In the genomic region with DNA sequence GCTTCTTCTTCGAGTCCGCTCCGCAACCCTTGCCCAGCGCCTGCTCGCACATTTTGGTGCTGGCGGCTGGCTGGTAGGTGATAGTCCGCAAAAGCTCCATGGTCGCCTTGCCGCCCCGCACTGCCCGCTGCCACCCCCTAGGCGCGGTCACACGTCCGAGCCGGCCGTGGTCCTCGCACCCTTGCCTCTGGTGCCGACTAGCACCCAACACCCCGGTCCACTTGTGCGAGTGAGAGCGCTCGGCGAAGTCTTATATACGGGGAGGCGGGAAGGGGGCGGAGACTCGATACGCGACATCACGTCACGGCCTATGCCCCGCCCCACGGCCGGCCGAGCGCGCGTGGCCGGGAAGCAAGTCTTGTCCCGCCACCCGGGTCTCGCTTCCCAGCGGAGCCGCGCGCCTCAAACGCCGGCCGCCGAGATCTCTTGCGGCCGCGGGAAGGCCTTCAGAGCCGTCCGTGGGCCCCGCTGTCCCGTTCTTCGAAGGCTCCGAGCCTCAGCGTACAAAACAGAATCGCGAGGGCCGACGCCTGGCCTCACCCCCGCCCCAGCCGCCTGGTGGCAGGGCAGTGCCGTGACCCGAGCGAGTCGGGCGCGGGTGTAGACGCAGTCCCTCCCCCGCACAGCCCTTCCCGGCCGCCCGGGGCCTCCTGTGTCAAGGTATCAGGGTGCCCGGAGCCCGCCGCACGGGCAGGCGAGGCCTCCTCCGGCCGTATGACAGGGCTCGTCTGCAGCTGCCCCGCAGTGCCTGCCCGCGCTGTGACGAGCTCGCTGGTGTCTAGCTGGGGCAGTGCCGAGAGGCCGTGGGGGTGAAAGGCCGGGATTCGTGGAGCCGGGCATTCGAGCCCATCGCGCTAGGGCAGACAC, we compare ENCODE assay signal across 8 cellular contexts. TPM values are rescaled to one million over a fixed set of nuclear protein-coding genes. Genes with fewer than 3 reads are reported as not detected.
DNase-seq lines count a peak whose midpoint lies in the region; ATAC-seq and FAIRE-seq lines count a peak whose summit lies in the region.

A gene (minus strand): TSS at position 227 of the 867 bp plus-strand sequence. CDS start 127 bp downstream, at position 100.

- peaks cover 11% of the 10 kb centered on the region for H3K4me1 ChIP-seq in CD8-positive, alpha-beta memory T cell (ENCODE audit: insufficient read depth, low read length)

- peaks cover 19 to 22% of the 10 kb centered on the region in 2 donors for H3K27me3 Mint-ChIP-seq in CD8-positive, alpha-beta memory T cell
- peaks cover 22% of the 10 kb centered on the region for H3K27me3 Mint-ChIP-seq in activated T-helper 2 cell treated with anti-CD3 and anti-CD28 coated beads, Interferon-gamma antibody, Interleukin-2, Interleukin-4, amounts not matched to agents 10 μg/mL and 5 μg/mL and 100 μg/mL, durations not matched to agents 14 hours and 24 hours and 36 hours (ENCODE audit: low read depth)
- H3K27me3 Mint-ChIP-seq in natural killer cell treated with Interleukin-12 subunit alpha and Interleukin-12 subunit beta and Interleukin-15 and Interleukin-18, amount 100 ng/mL, for 72 hours: peaks cover 10 to 22% of the 10 kb centered on the region in 2 donors

- no peaks in the 10 kb centered on the region for H3K9me3 ChIP-seq in CD8-positive, alpha-beta memory T cell (ENCODE audit: low read length)

- no peaks in the 10 kb centered on the region for H3K9me3 Mint-ChIP-seq in CD8-positive, alpha-beta memory T cell
- no peaks in the 10 kb centered on the region for H3K9me3 Mint-ChIP-seq in activated T-helper 2 cell treated with anti-CD3 and anti-CD28 coated beads, Interferon-gamma antibody, Interleukin-2, Interleukin-4, amounts not matched to agents 10 μg/mL and 5 μg/mL and 100 μg/mL, durations not matched to agents 14 hours and 24 hours and 36 hours
- H3K9me3 Mint-ChIP-seq in natural killer cell treated with Interleukin-12 subunit alpha and Interleukin-12 subunit beta and Interleukin-15 and Interleukin-18, amount 100 ng/mL, for 72 hours: no peaks in the 10 kb centered on the region

- POLR2A ChIA-PET in CD8-positive, alpha-beta memory T cell (lab: Charles Lee): no interaction called here

- H3K4me3 Mint-ChIP-seq in CD8-positive, alpha-beta memory T cell: peak within 1 kb of the TSS; percentile 84 to 93 (median 87)
- H3K4me3 Mint-ChIP-seq in activated T-helper 2 cell treated with anti-CD3 and anti-CD28 coated beads, Interferon-gamma antibody, Interleukin-2, Interleukin-4, amounts not matched to agents 10 μg/mL and 5 μg/mL and 100 μg/mL, durations not matched to agents 14 hours and 24 hours and 36 hours (ENCODE audit: low read depth): peak within 1 kb of the TSS; percentile 78
- H3K4me3 Mint-ChIP-seq in natural killer cell treated with Interleukin-12 subunit alpha and Interleukin-12 subunit beta and Interleukin-15 and Interleukin-18, amount 100 ng/mL, for 72 hours: peak within 1 kb of the TSS; percentile 82

- peaks cover 13 to 17% (median 17%) of the 10 kb centered on the region in 3 donors for H3K4me1 Mint-ChIP-seq in CD8-positive, alpha-beta memory T cell
- peaks cover 17% of the 10 kb centered on the region for H3K4me1 Mint-ChIP-seq in activated T-helper 2 cell treated with anti-CD3 and anti-CD28 coated beads, Interferon-gamma antibody, Interleukin-2, Interleukin-4, amounts not matched to agents 10 μg/mL and 5 μg/mL and 100 μg/mL, durations not matched to agents 14 hours and 24 hours and 36 hours (ENCODE audit: low read depth)
- peaks cover 9 to 17% of the 10 kb centered on the region in 2 donors for H3K4me1 Mint-ChIP-seq in natural killer cell treated with Interleukin-12 subunit alpha and Interleukin-12 subunit beta and Interleukin-15 and Interleukin-18, amount 100 ng/mL, for 72 hours (ENCODE audit: low read depth in 2 of 2)

- no peaks in the 10 kb centered on the region for H3K36me3 ChIP-seq in CD8-positive, alpha-beta memory T cell (ENCODE audit: insufficient read depth, low read length)

- intact Hi-C loops in activated T-helper 2 cell treated with anti-CD3 and anti-CD28 coated beads, Interferon-gamma antibody, Interleukin-2, Interleukin-4, amounts not matched to agents 10 μg/mL and 5 μg/mL and 100 μg/mL, durations not matched to agents 14 hours and 24 hours and 36 hours (cut with micrococcal nuclease): loop anchor here (1.0 to 5.0 kb wide), 7 partner anchors 577 to 1551 kb away; a partner anchor contains a TSS

- H3K27ac ChIP-seq in CD8-positive, alpha-beta memory T cell (ENCODE audit: low read depth, low read length): peak within 1 kb of the TSS; percentile 52

- peaks cover 0 to 1% (median 0%) of the 10 kb centered on the region in 3 donors for H3K36me3 Mint-ChIP-seq in CD8-positive, alpha-beta memory T cell
- peaks cover 3% of the 10 kb centered on the region for H3K36me3 Mint-ChIP-seq in activated T-helper 2 cell treated with anti-CD3 and anti-CD28 coated beads, Interferon-gamma antibody, Interleukin-2, Interleukin-4, amounts not matched to agents 10 μg/mL and 5 μg/mL and 100 μg/mL, durations not matched to agents 14 hours and 24 hours and 36 hours (ENCODE audit: low read depth)
- peaks cover 3% of the 10 kb centered on the region for H3K36me3 Mint-ChIP-seq in natural killer cell treated with Interleukin-12 subunit alpha and Interleukin-12 subunit beta and Interleukin-15 and Interleukin-18, amount 100 ng/mL, for 72 hours

- peak within 1 kb of the TSS; percentile 38 to 96 (median 82) for H3K27ac Mint-ChIP-seq in CD8-positive, alpha-beta memory T cell
- H3K27ac Mint-ChIP-seq in activated T-helper 2 cell treated with anti-CD3 and anti-CD28 coated beads, Interferon-gamma antibody, Interleukin-2, Interleukin-4, amounts not matched to agents 10 μg/mL and 5 μg/mL and 100 μg/mL, durations not matched to agents 14 hours and 24 hours and 36 hours: peak within 1 kb of the TSS; percentile 60
- H3K27ac Mint-ChIP-seq in natural killer cell treated with Interleukin-12 subunit alpha and Interleukin-12 subunit beta and Interleukin-15 and Interleukin-18, amount 100 ng/mL, for 72 hours: peak within 1 kb of the TSS; percentile 48 to 67

- no peaks in the 10 kb centered on the region for H3K27me3 ChIP-seq in CD8-positive, alpha-beta memory T cell (ENCODE audit: insufficient read depth, low read length, poor library complexity, severe bottlenecking)

- H3K4me3 ChIP-seq in CD8-positive, alpha-beta memory T cell (ENCODE audit: low read length): peak within 1 kb of the TSS; percentile 69

- FAIRE-seq in RCC 7860 (lab: Jason Lieb, UNC): no peak

- DNase-seq in CD8-positive, alpha-beta memory T cell: peak; percentile 80 to 93 (median 87)
- DNase-seq in RCC 7860 (ENCODE audit: low spot score) (peak; percentile 72), fibroblast of peridontal ligament (ENCODE audit: extremely low read depth) (peak; percentile 94)
- peak; percentile 83 for DNase-seq in activated T-helper 2 cell treated with anti-CD3 and anti-CD28 coated beads, Interferon-gamma antibody, Interleukin-2, Interleukin-4, amounts not matched to agents 10 μg/mL and 5 μg/mL and 100 μg/mL, durations not matched to agents 14 hours and 24 hours and 36 hours (ENCODE audit: low spot score)
- peak; percentile 91 for DNase-seq in natural killer cell treated with Interleukin-12 subunit alpha and Interleukin-12 subunit beta and Interleukin-15 and Interleukin-18, amount 100 ng/mL, for 72 hours (ENCODE audit: low spot score)
- peak; percentile 85 for DNase-seq in stimulated activated naive CD4-positive, alpha-beta T cell treated with Interleukin-2 at 50 U/mL for 16 hours (lab: John Stamatoyannopoulos, UW)

- ATAC-seq in GM19372 (IDR thresholded peaks at IDR 0.05; ENCODE audit: low read depth, unreplicated experiment): peak; percentile 71
- ATAC-seq in HG03520 (IDR thresholded peaks at IDR 0.05; ENCODE audit: unreplicated experiment): peak; percentile 67
- peak; percentile 92 to 93 for ATAC-seq in natural killer cell treated with Interleukin-12 subunit alpha and Interleukin-12 subunit beta and Interleukin-15 and Interleukin-18, amount 100 ng/mL, for 72 hours

- CTCF ChIA-PET in CD8-positive, alpha-beta memory T cell (lab: Charles Lee): interaction anchor here (0.8 to 3.7 kb wide), 9 partner anchors 10 to 1558 kb away, joined by 3 to 41 read pairs (median 5); no protein-coding TSS in a partner anchor

RNA-seq across cellular contexts. Expression of the gene that starts here (rescaled TPM):
- total RNA-seq in CD8-positive, alpha-beta memory T cell: 1 to 10 TPM; 2.5 to 3.0 TPM
- 5.2 TPM for polyA plus RNA-seq in CD8-positive, alpha-beta memory T cell
- 18.2 and 20.1 TPM in 2 replicates for total RNA-seq in activated T-helper 2 cell treated with anti-CD3 and anti-CD28 coated beads, Interferon-gamma antibody, Interleukin-2, Interleukin-4, amounts not matched to agents 10 μg/mL and 5 μg/mL and 100 μg/mL, durations not matched to agents 14 hours and 24 hours and 36 hours
- 1 to 10 TPM; 4.0 to 8.5 TPM for total RNA-seq in natural killer cell treated with Interleukin-12 subunit alpha and Interleukin-12 subunit beta and Interleukin-15 and Interleukin-18, amount 100 ng/mL, for 72 hours

Comparison
In these comparisons a context has a peak if more than half of its experiments do, and no peak if none do; other contexts are left out.
1. Peak in every context shown above with its lines: DNase-seq, ATAC-seq, H3K4me3 ChIP-seq and H3K27ac ChIP-seq.